In genomic region chr13:99363391-99363790, GRCh38 we compare ENCODE assay signal across 21 cellular contexts. TPM values are rescaled to one million over a fixed set of nuclear protein-coding genes. Genes with fewer than 3 reads are reported as not detected.
DNase-seq lines count a peak whose midpoint lies in the region; ATAC-seq, FAIRE-seq and TF ChIP-seq lines count a peak whose summit lies in the region.
"Had no signal": no experiment of that assay in that cellular context is flagged by ENCODE, and none has a peak within 500 bp of the region (broad histone marks: within the 10 kb centered on the region; RNA-seq: fewer than 3 reads in every experiment).

No MANE protein-coding gene starts in this region.

- no peaks in the 10 kb centered on the region for H3K9me3 ChIP-seq in naive thymus-derived CD4-positive, alpha-beta T cell (ENCODE audit: control insufficient read depth in 2 of 3, low read length in 3 of 3)
- H3K9me3 ChIP-seq: A549, right lobe of liver, SJSA1, thyroid gland had no signal

- POLR2A ChIA-PET in activated CD8-positive, alpha-beta T cell treated with anti-CD3 and anti-CD28 coated beads for 36 hours (lab: Charles Lee), result interaction anchor here (1.0 kb wide), 1 partner anchor 57 kb away, joined by 4 read pairs; no protein-coding TSS in a partner anchor
- POLR2A ChIA-PET in activated CD8-positive, alpha-beta T cell treated with anti-CD3 and anti-CD28 coated beads, Interleukin-2, amount 10 ng/mL, durations not matched to agents 7 days and 5 days (lab: Charles Lee), result interaction anchor here (1.0 kb wide), 1 partner anchor 12 kb away, joined by 3 read pairs; no protein-coding TSS in a partner anchor
- POLR2A ChIA-PET in naive thymus-derived CD4-positive, alpha-beta T cell (lab: Charles Lee), result interaction anchor here (4.0 to 5.2 kb wide), 3 partner anchors 8 to 21 kb away, joined by 61 to 105 read pairs (median 79); no protein-coding TSS in a partner anchor

- no peaks in the 10 kb centered on the region for H3K27me3 Mint-ChIP-seq in activated CD8-positive, alpha-beta T cell treated with anti-CD3 and anti-CD28 coated beads for 36 hours
- no peaks in the 10 kb centered on the region for H3K27me3 Mint-ChIP-seq in activated CD8-positive, alpha-beta T cell treated with anti-CD3 and anti-CD28 coated beads, Interleukin-2, amount 10 ng/mL, durations not matched to agents 7 days and 5 days (ENCODE audit: low read depth)
- H3K27me3 Mint-ChIP-seq in activated T-helper 17 cell treated with anti-CD3 and anti-CD28 coated beads, Interleukin-2, amount 50 U/mL, for 72 hours, result no peaks in the 10 kb centered on the region
- H3K27me3 Mint-ChIP-seq in naive thymus-derived CD4-positive, alpha-beta T cell, result no peaks in the 10 kb centered on the region
- H3K27me3 Mint-ChIP-seq in natural killer cell (ENCODE audit: low read depth in 2 of 2), result no peaks in the 10 kb centered on the region
- H3K27me3 Mint-ChIP-seq in activated T-helper 2 cell treated with anti-CD3 and anti-CD28 coated beads, Interferon-gamma antibody, Interleukin-2, Interleukin-4, amounts not matched to agents 10 μg/mL and 5 μg/mL and 100 μg/mL, durations not matched to agents 14 hours and 24 hours and 36 hours (ENCODE audit: low read depth), result no peaks in the 10 kb centered on the region

- peaks cover 63% of the 10 kb centered on the region for H3K36me3 Mint-ChIP-seq in activated CD8-positive, alpha-beta T cell treated with anti-CD3 and anti-CD28 coated beads for 36 hours (ENCODE audit: low read depth)
- H3K36me3 Mint-ChIP-seq in activated CD8-positive, alpha-beta T cell treated with anti-CD3 and anti-CD28 coated beads, Interleukin-2, amount 10 ng/mL, durations not matched to agents 7 days and 5 days (ENCODE audit: low read depth), result peaks cover 69% of the 10 kb centered on the region
- peaks cover 57% of the 10 kb centered on the region for H3K36me3 Mint-ChIP-seq in activated T-helper 17 cell treated with anti-CD3 and anti-CD28 coated beads, Interleukin-2, amount 50 U/mL, for 72 hours (ENCODE audit: low read depth)
- H3K36me3 Mint-ChIP-seq in naive thymus-derived CD4-positive, alpha-beta T cell, result peaks cover 7 to 64% (median 32%) of the 10 kb centered on the region in 5 donors
- H3K36me3 Mint-ChIP-seq in natural killer cell, result peaks cover 20% of the 10 kb centered on the region
- peaks cover 70% of the 10 kb centered on the region for H3K36me3 Mint-ChIP-seq in activated T-helper 2 cell treated with anti-CD3 and anti-CD28 coated beads, Interferon-gamma antibody, Interleukin-2, Interleukin-4, amounts not matched to agents 10 μg/mL and 5 μg/mL and 100 μg/mL, durations not matched to agents 14 hours and 24 hours and 36 hours (ENCODE audit: low read depth)

- H3K4me3 ChIP-seq in naive thymus-derived CD4-positive, alpha-beta T cell (ENCODE audit: low read length), result no peak overlapping the region
- H3K4me3 ChIP-seq: A549, PC-9, right lobe of liver, SJSA1, thyroid gland had no signal

- H3K27ac ChIP-seq in naive thymus-derived CD4-positive, alpha-beta T cell (ENCODE audit: low read depth, low read length), result peak overlapping the region; percentile 78
- H3K27ac ChIP-seq: A549, foreskin keratinocyte, PC-9, right lobe of liver, SJSA1, thyroid gland had no signal

- H3K9me3 Mint-ChIP-seq in activated CD8-positive, alpha-beta T cell treated with anti-CD3 and anti-CD28 coated beads for 36 hours, result no peaks in the 10 kb centered on the region
- H3K9me3 Mint-ChIP-seq in activated CD8-positive, alpha-beta T cell treated with anti-CD3 and anti-CD28 coated beads, Interleukin-2, amount 10 ng/mL, durations not matched to agents 7 days and 5 days (ENCODE audit: insufficient read depth), result no peaks in the 10 kb centered on the region
- peaks cover 4% of the 10 kb centered on the region for H3K9me3 Mint-ChIP-seq in activated T-helper 17 cell treated with anti-CD3 and anti-CD28 coated beads, Interleukin-2, amount 50 U/mL, for 72 hours
- H3K9me3 Mint-ChIP-seq in naive thymus-derived CD4-positive, alpha-beta T cell, result peaks cover 0 to 5% (median 0%) of the 10 kb centered on the region in 11 donors
- no peaks in the 10 kb centered on the region for H3K9me3 Mint-ChIP-seq in natural killer cell
- H3K9me3 Mint-ChIP-seq in activated T-helper 2 cell treated with anti-CD3 and anti-CD28 coated beads, Interferon-gamma antibody, Interleukin-2, Interleukin-4, amounts not matched to agents 10 μg/mL and 5 μg/mL and 100 μg/mL, durations not matched to agents 14 hours and 24 hours and 36 hours, result no peaks in the 10 kb centered on the region
- H3K9me3 Mint-ChIP-seq: T-helper 1 cell treated with Interleukin-12 subunit alpha and Interleukin-12 subunit beta and Interleukin-4 antibody, amounts not matched to agents 30 μg/mL and 1 μg/mL, for 36 hours had no signal

- no peak for TF ChIP-seq POLR2A in GM12892 (IDR thresholded peaks at IDR 0.05; ENCODE audit: low read depth, low read length)

- CTCF ChIA-PET in activated CD8-positive, alpha-beta T cell treated with anti-CD3 and anti-CD28 coated beads for 36 hours (lab: Charles Lee), result no interaction called here
- CTCF ChIA-PET in activated CD8-positive, alpha-beta T cell treated with anti-CD3 and anti-CD28 coated beads, Interleukin-2, amount 10 ng/mL, durations not matched to agents 7 days and 5 days (lab: Charles Lee), result interaction anchor here (2.7 kb wide), 1 partner anchor 11 kb away, joined by 8 read pairs; no protein-coding TSS in a partner anchor
- CTCF ChIA-PET in naive thymus-derived CD4-positive, alpha-beta T cell (lab: Charles Lee), result no interaction called here

- peaks cover 88 to 89% of the 10 kb centered on the region in 2 donors for H3K4me1 ChIP-seq in naive thymus-derived CD4-positive, alpha-beta T cell (ENCODE audit: control insufficient read depth in 2 of 2, insufficient read depth in 2 of 2, low read length in 2 of 2)
- H3K4me1 ChIP-seq: A549, foreskin keratinocyte, right lobe of liver had no signal

- DNase-seq in activated CD8-positive, alpha-beta T cell treated with anti-CD3 and anti-CD28 coated beads for 36 hours, result no peak
- DNase-seq in activated CD8-positive, alpha-beta T cell treated with anti-CD3 and anti-CD28 coated beads, Interleukin-2, amount 10 ng/mL, durations not matched to agents 7 days and 5 days, result no peak
- DNase-seq in GM12892 (ENCODE audit: insufficient read length), result no peak
- DNase-seq in naive thymus-derived CD4-positive, alpha-beta T cell, result no peak
- no peak for DNase-seq in DMS153 treated with DMSO at 0.1 percent for 48 hours (lab: John Stamatoyannopoulos, UW; ENCODE audit: unreplicated experiment)
- no peak for DNase-seq in natural killer cell
- no peak for DNase-seq in activated T-helper 2 cell treated with anti-CD3 and anti-CD28 coated beads, Interferon-gamma antibody, Interleukin-2, Interleukin-4, amounts not matched to agents 10 μg/mL and 5 μg/mL and 100 μg/mL, durations not matched to agents 14 hours and 24 hours and 36 hours (ENCODE audit: low spot score)
- DNase-seq: activated effector memory CD4-positive, alpha-beta T cell treated with Interleukin-2 at 50 U/mL for 16 hours; erythroblast; hypothalamus; KG1; NCI-H1694; PC-9; right lobe of liver; thyroid gland had no signal

- H3K4me3 Mint-ChIP-seq in activated CD8-positive, alpha-beta T cell treated with anti-CD3 and anti-CD28 coated beads for 36 hours, result no peak overlapping the region
- no peak overlapping the region for H3K4me3 Mint-ChIP-seq in activated CD8-positive, alpha-beta T cell treated with anti-CD3 and anti-CD28 coated beads, Interleukin-2, amount 10 ng/mL, durations not matched to agents 7 days and 5 days
- peak overlapping the region; percentile 19 for H3K4me3 Mint-ChIP-seq in activated T-helper 17 cell treated with anti-CD3 and anti-CD28 coated beads, Interleukin-2, amount 50 U/mL, for 72 hours
- peak overlapping the region in 5 of 10 donors; percentile 23 to 73 (median 50) for H3K4me3 Mint-ChIP-seq in naive thymus-derived CD4-positive, alpha-beta T cell
- no peak overlapping the region for H3K4me3 Mint-ChIP-seq in natural killer cell
- H3K4me3 Mint-ChIP-seq in activated T-helper 2 cell treated with anti-CD3 and anti-CD28 coated beads, Interferon-gamma antibody, Interleukin-2, Interleukin-4, amounts not matched to agents 10 μg/mL and 5 μg/mL and 100 μg/mL, durations not matched to agents 14 hours and 24 hours and 36 hours (ENCODE audit: low read depth), result no peak overlapping the region
- H3K4me3 Mint-ChIP-seq: T-helper 1 cell treated with Interleukin-12 subunit alpha and Interleukin-12 subunit beta and Interleukin-4 antibody, amounts not matched to agents 30 μg/mL and 1 μg/mL, for 36 hours had no signal

- no peaks in the 10 kb centered on the region for H3K36me3 ChIP-seq in naive thymus-derived CD4-positive, alpha-beta T cell (ENCODE audit: control insufficient read depth in 2 of 3, insufficient read depth in 3 of 3, low read length in 3 of 3)
- H3K36me3 ChIP-seq: right lobe of liver, SJSA1, thyroid gland had no signal

- peak; percentile 36 for FAIRE-seq in GM12892 (lab: Jason Lieb, UNC)
- FAIRE-seq: A549, keratinocyte had no signal

- H3K27me3 ChIP-seq in naive thymus-derived CD4-positive, alpha-beta T cell (ENCODE audit: control insufficient read depth in 2 of 2, insufficient read depth in 2 of 2, low read length in 2 of 2), result no peaks in the 10 kb centered on the region
- H3K27me3 ChIP-seq: foreskin keratinocyte, right lobe of liver, SJSA1, thyroid gland had no signal

- H3K27ac Mint-ChIP-seq in activated CD8-positive, alpha-beta T cell treated with anti-CD3 and anti-CD28 coated beads for 36 hours, result peak overlapping the region; percentile 64
- H3K27ac Mint-ChIP-seq in activated CD8-positive, alpha-beta T cell treated with anti-CD3 and anti-CD28 coated beads, Interleukin-2, amount 10 ng/mL, durations not matched to agents 7 days and 5 days, result no peak overlapping the region
- H3K27ac Mint-ChIP-seq in activated T-helper 17 cell treated with anti-CD3 and anti-CD28 coated beads, Interleukin-2, amount 50 U/mL, for 72 hours, result peak overlapping the region; percentile 54
- peak overlapping the region in 8 of 9 donors; percentile 90 to 99 (median 97) for H3K27ac Mint-ChIP-seq in naive thymus-derived CD4-positive, alpha-beta T cell
- H3K27ac Mint-ChIP-seq in natural killer cell, result peak overlapping the region in 1 of 2 donors; percentile 12
- H3K27ac Mint-ChIP-seq in activated T-helper 2 cell treated with anti-CD3 and anti-CD28 coated beads, Interferon-gamma antibody, Interleukin-2, Interleukin-4, amounts not matched to agents 10 μg/mL and 5 μg/mL and 100 μg/mL, durations not matched to agents 14 hours and 24 hours and 36 hours, result no peak overlapping the region
- H3K27ac Mint-ChIP-seq: T-helper 1 cell treated with Interleukin-12 subunit alpha and Interleukin-12 subunit beta and Interleukin-4 antibody, amounts not matched to agents 30 μg/mL and 1 μg/mL, for 36 hours had no signal

- TF ChIP-seq CTCF in activated CD8-positive, alpha-beta T cell treated with anti-CD3 and anti-CD28 coated beads for 36 hours (IDR thresholded peaks at IDR 0.05), result no peak
- TF ChIP-seq CTCF in natural killer cell (IDR thresholded peaks at IDR 0.05), result no peak

- ATAC-seq in activated CD8-positive, alpha-beta T cell treated with anti-CD3 and anti-CD28 coated beads for 36 hours, result no peak
- ATAC-seq in activated CD8-positive, alpha-beta T cell treated with anti-CD3 and anti-CD28 coated beads, Interleukin-2, amount 10 ng/mL, durations not matched to agents 7 days and 5 days, result no peak
- no peak for ATAC-seq in activated T-helper 17 cell treated with anti-CD3 and anti-CD28 coated beads, Interleukin-2, amount 50 U/mL, for 72 hours (replicated peaks)
- no peak for ATAC-seq in naive thymus-derived CD4-positive, alpha-beta T cell
- ATAC-seq in natural killer cell, result no peak
- ATAC-seq: A549, foreskin keratinocyte, right lobe of liver had no signal

- intact Hi-C loops in activated CD8-positive, alpha-beta T cell treated with anti-CD3 and anti-CD28 coated beads for 36 hours (cut with micrococcal nuclease), result no loop called here
- intact Hi-C loops in naive thymus-derived CD4-positive, alpha-beta T cell (cut with micrococcal nuclease), result loop anchor here in 1 of 2 donors (5.0 kb wide), 1 partner anchor 276 kb away; no protein-coding TSS in a partner anchor
- intact Hi-C loops in natural killer cell (cut with micrococcal nuclease), result no loop called here
- intact Hi-C loops in activated T-helper 2 cell treated with anti-CD3 and anti-CD28 coated beads, Interferon-gamma antibody, Interleukin-2, Interleukin-4, amounts not matched to agents 10 μg/mL and 5 μg/mL and 100 μg/mL, durations not matched to agents 14 hours and 24 hours and 36 hours (cut with micrococcal nuclease), result no loop called here

- peaks cover 87% of the 10 kb centered on the region for H3K4me1 Mint-ChIP-seq in activated CD8-positive, alpha-beta T cell treated with anti-CD3 and anti-CD28 coated beads for 36 hours (ENCODE audit: low read depth)
- peaks cover 75% of the 10 kb centered on the region for H3K4me1 Mint-ChIP-seq in activated CD8-positive, alpha-beta T cell treated with anti-CD3 and anti-CD28 coated beads, Interleukin-2, amount 10 ng/mL, durations not matched to agents 7 days and 5 days (ENCODE audit: low read depth)
- peaks cover 87% of the 10 kb centered on the region for H3K4me1 Mint-ChIP-seq in activated T-helper 17 cell treated with anti-CD3 and anti-CD28 coated beads, Interleukin-2, amount 50 U/mL, for 72 hours
- H3K4me1 Mint-ChIP-seq in naive thymus-derived CD4-positive, alpha-beta T cell, result peaks cover 69 to 100% (median 98%) of the 10 kb centered on the region in 7 donors
- peaks cover 59 to 69% of the 10 kb centered on the region in 2 donors for H3K4me1 Mint-ChIP-seq in natural killer cell
- peaks cover 79% of the 10 kb centered on the region for H3K4me1 Mint-ChIP-seq in activated T-helper 2 cell treated with anti-CD3 and anti-CD28 coated beads, Interferon-gamma antibody, Interleukin-2, Interleukin-4, amounts not matched to agents 10 μg/mL and 5 μg/mL and 100 μg/mL, durations not matched to agents 14 hours and 24 hours and 36 hours (ENCODE audit: low read depth)

RNA-seq across cellular contexts. Expression of gene GPR183, which starts 56.2 kb away (rescaled TPM):
- 10 to 100 TPM in 1 of 2 experiments, 1 to 10 TPM in 1; 8.6 to 10.0 TPM for total RNA-seq in activated CD8-positive, alpha-beta T cell treated with anti-CD3 and anti-CD28 coated beads for 36 hours
- 1 to 10 TPM; 5.0 to 5.2 TPM for total RNA-seq in activated CD8-positive, alpha-beta T cell treated with anti-CD3 and anti-CD28 coated beads, Interleukin-2, amount 10 ng/mL, durations not matched to agents 7 days and 5 days
- polyA plus RNA-seq in GM12892 (2012; ENCODE audit: missing spikeins), result 100 TPM
- 10 to 100 TPM; 92.4 to 95.1 TPM for total RNA-seq in activated T-helper 17 cell treated with anti-CD3 and anti-CD28 coated beads, Interleukin-2, amount 50 U/mL, for 72 hours
- total RNA-seq in naive thymus-derived CD4-positive, alpha-beta T cell, result 100 to 1,000 TPM in 4 of 5 experiments, 10 to 100 TPM in 1; 26.8 to 231 (median 112) TPM
- 100 to 1,000 TPM; 234 to 241 TPM for polyA plus RNA-seq in naive thymus-derived CD4-positive, alpha-beta T cell
- total RNA-seq in natural killer cell, result 10 to 100 TPM; 20.0 to 47.0 (median 41.1) TPM
- 143 and 147 TPM in 2 replicates for total RNA-seq in activated T-helper 2 cell treated with anti-CD3 and anti-CD28 coated beads, Interferon-gamma antibody, Interleukin-2, Interleukin-4, amounts not matched to agents 10 μg/mL and 5 μg/mL and 100 μg/mL, durations not matched to agents 14 hours and 24 hours and 36 hours
- total RNA-seq: foreskin keratinocyte, PC-9 had no signal
- polyA plus RNA-seq: A549, foreskin keratinocyte, keratinocyte had no signal

Comparison
In these comparisons a context has a peak if more than half of its experiments do, and no peak if none do; other contexts are left out.
1. H3K27ac Mint-ChIP-seq: peak in activated CD8-positive, alpha-beta T cell treated with anti-CD3 and anti-CD28 coated beads for 36 hours (single experiment), activated T-helper 17 cell treated with anti-CD3 and anti-CD28 coated beads, Interleukin-2, amount 50 U/mL, for 72 hours (single experiment) and naive thymus-derived CD4-positive, alpha-beta T cell (8 of 9); none in activated CD8-positive, alpha-beta T cell treated with anti-CD3 and anti-CD28 coated beads, Interleukin-2, amount 10 ng/mL, durations not matched to agents 7 days and 5 days (single experiment) and activated T-helper 2 cell treated with anti-CD3 and anti-CD28 coated beads, Interferon-gamma antibody, Interleukin-2, Interleukin-4, amounts not matched to agents 10 μg/mL and 5 μg/mL and 100 μg/mL, durations not matched to agents 14 hours and 24 hours and 36 hours (single experiment).